Comparison of ENCODE assay signal across 8 cellular contexts in genomic region chr2:86563650-86564061, GRCh38. TPM values are rescaled to one million over a fixed set of nuclear protein-coding genes. Genes with fewer than 3 reads are reported as not detected.
DNase-seq lines count a peak whose midpoint lies in the region; ATAC-seq and TF ChIP-seq lines count a peak whose summit lies in the region.

No MANE protein-coding gene starts in this region.

- TF ChIP-seq POLR2A in thyroid gland (IDR thresholded peaks at IDR 0.05), result no peak

- peaks cover 24% of the 10 kb centered on the region for H3K4me1 Mint-ChIP-seq in activated T-cell treated with anti-CD3 and anti-CD28 coated beads, Interleukin-2, amount 50 U/mL, for 72 hours (ENCODE audit: low read depth)

- H3K4me3 Mint-ChIP-seq in activated T-cell treated with anti-CD3 and anti-CD28 coated beads, Interleukin-2, amount 50 U/mL, for 72 hours, result peak overlapping the region; percentile 91 to 94

- ATAC-seq in activated T-cell treated with anti-CD3 and anti-CD28 coated beads, Interleukin-2, amount 50 U/mL, for 72 hours (replicated peaks in 1 of 2), result no peak
- no peak for ATAC-seq in GM19324 (IDR thresholded peaks at IDR 0.05; ENCODE audit: low FRiP score, unreplicated experiment)
- no peak for ATAC-seq in HG03460 (IDR thresholded peaks at IDR 0.05; ENCODE audit: unreplicated experiment)
- no peak for ATAC-seq in GM19452 (IDR thresholded peaks at IDR 0.05; ENCODE audit: unreplicated experiment)

- DNase-seq in activated T-cell treated with anti-CD3 and anti-CD28 coated beads, Interleukin-2, amount 50 U/mL, for 72 hours, result no peak
- no peak for DNase-seq in activated T-cell treated with anti-CD3 and anti-CD28 coated beads, Interleukin-2, amount 50 U/mL, for 48 hours
- no peak for DNase-seq in thyroid gland

- no peaks in the 10 kb centered on the region for H3K27me3 Mint-ChIP-seq in activated T-cell treated with anti-CD3 and anti-CD28 coated beads, Interleukin-2, amount 50 U/mL, for 72 hours (ENCODE audit: low read depth)

- no peak for TF ChIP-seq CTCF in liver (IDR thresholded peaks at IDR 0.05; ENCODE audit: low read depth, low read length, missing input control)
- no peak for TF ChIP-seq CTCF in thyroid gland (IDR thresholded peaks at IDR 0.05)

- peaks cover 3 to 5% of the 10 kb centered on the region in 2 donors for H3K9me3 Mint-ChIP-seq in activated T-cell treated with anti-CD3 and anti-CD28 coated beads, Interleukin-2, amount 50 U/mL, for 72 hours

- H3K9me3 ChIP-seq in liver (ENCODE audit: control insufficient read depth in 4 of 4, low read length in 3 of 4) (no peaks in the 10 kb centered on the region), thyroid gland (no peaks in the 10 kb centered on the region)

- H3K27ac Mint-ChIP-seq in activated T-cell treated with anti-CD3 and anti-CD28 coated beads, Interleukin-2, amount 50 U/mL, for 72 hours, result peak overlapping the region; percentile 94

- H3K4me3 ChIP-seq in liver (ENCODE audit: low read depth in 1 of 3, low read length in 3 of 3) (peak overlapping the region; percentile 51 to 80 (median 77)), thyroid gland (replicated peaks in 1 of 3) (peak overlapping the region in 1 of 3 donors; percentile 61)

- peak overlapping the region; percentile 63 to 99 for H3K9ac ChIP-seq in liver (ENCODE audit: low read depth in 1 of 2, low read length in 2 of 2)

- H3K27ac ChIP-seq in angular gyrus (ENCODE audit: low read depth, low read length) (peak overlapping the region; percentile 99), liver (ENCODE audit: low read depth in 1 of 2, low read length in 2 of 2) (peak overlapping the region; percentile 100), thyroid gland (peak overlapping the region; percentile 98 to 99 (median 99))

- intact Hi-C loops in thyroid gland (cut with DNase I), result loop anchor here (5.0 to 10.0 kb wide), 2 partner anchors 61 to 116 kb away; partner anchors contain the start of gene RNF103

- no peak for TF ChIP-seq RAD21 in liver (IDR thresholded peaks at IDR 0.05)

- no peaks in the 10 kb centered on the region for H3K27me3 ChIP-seq in liver (ENCODE audit: control insufficient read depth in 4 of 4, insufficient read depth in 4 of 4, low read length in 3 of 4)
- no peaks in the 10 kb centered on the region for H3K27me3 ChIP-seq in thyroid gland

- 76% methylated on average over 13 of the region's 13 CpGs for WGBS in liver
- 72 to 74% methylated on average over 13 of the region's 13 CpGs for WGBS in thyroid gland, 2 donors

- H3K36me3 ChIP-seq in liver (ENCODE audit: control insufficient read depth in 4 of 4, insufficient read depth in 3 of 4, low read depth in 1 of 4, low read length in 3 of 4), result no peaks in the 10 kb centered on the region
- H3K36me3 ChIP-seq in thyroid gland, result no peaks in the 10 kb centered on the region

- H3K4me1 ChIP-seq in liver (ENCODE audit: control insufficient read depth in 4 of 4, insufficient read depth in 4 of 4, low read length in 3 of 4), result peaks cover 0 to 17% (median 8%) of the 10 kb centered on the region in 4 donors
- H3K4me1 ChIP-seq in thyroid gland, result peaks cover 14 to 18% of the 10 kb centered on the region in 2 donors

- H3K36me3 Mint-ChIP-seq in activated T-cell treated with anti-CD3 and anti-CD28 coated beads, Interleukin-2, amount 50 U/mL, for 72 hours (ENCODE audit: insufficient read depth in 2 of 2), result peaks cover 5 to 10% of the 10 kb centered on the region in 2 donors

TF ChIP-seq in liver, 16 proteins besides CTCF, POLR2A, EP300 and RAD21:
- TF ChIP-seq SP1 (IDR thresholded peaks at IDR 0.05), result no peak
- TF ChIP-seq HNF4A (conservative IDR thresholded peaks at IDR 0.05), result no peak
- TF ChIP-seq JUND (IDR thresholded peaks at IDR 0.05), result no peak
- TF ChIP-seq MAX (IDR thresholded peaks at IDR 0.05), result no peak
- TF ChIP-seq ZBTB33 (IDR thresholded peaks at IDR 0.05), result no peak
- TF ChIP-seq RXRA (IDR thresholded peaks at IDR 0.05), result no peak
- TF ChIP-seq FOXA2 (IDR thresholded peaks at IDR 0.05), result no peak
- no peak for TF ChIP-seq NR2F2 (IDR thresholded peaks at IDR 0.05)
- no peak for TF ChIP-seq ATF3 (IDR thresholded peaks at IDR 0.05)
- TF ChIP-seq GABPA (IDR thresholded peaks at IDR 0.05 in 1 of 2, conservative IDR thresholded peaks at IDR 0.05 in 1 of 2), result no peak
- TF ChIP-seq FOXA1 (IDR thresholded peaks at IDR 0.05), result no peak
- TF ChIP-seq HNF4G (IDR thresholded peaks at IDR 0.05), result no peak
- TF ChIP-seq TAF1 (conservative IDR thresholded peaks at IDR 0.05), result no peak
- no peak for TF ChIP-seq YY1 (IDR thresholded peaks at IDR 0.05)
- no peak for TF ChIP-seq EGR1 (IDR thresholded peaks at IDR 0.05; ENCODE audit: low read depth in 2 of 2)
- TF ChIP-seq REST (IDR thresholded peaks at IDR 0.05), result no peak

RNA-seq across cellular contexts. Expression of gene CHMP3, which starts 0.4 kb away (rescaled TPM):
- total RNA-seq in activated T-cell treated with anti-CD3 and anti-CD28 coated beads, Interleukin-2, amount 50 U/mL, for 72 hours, result 10 to 100 TPM; 59.6 to 60.2 TPM
- 10 to 100 TPM; 20.6 to 25.0 TPM for total RNA-seq in liver
- 10 to 100 TPM; 23.0 to 25.1 TPM for polyA plus RNA-seq in liver
- total RNA-seq in thyroid gland, result 100 to 1,000 TPM in 3 of 4 donors, 10 to 100 TPM in 1; 86.8 to 124 (median 108) TPM
